ENCODE assay signal across 8 cellular contexts in genomic region chr17:12020595-12021590, GRCh38. TPM values are rescaled to one million over a fixed set of nuclear protein-coding genes. Genes with fewer than 3 reads are reported as not detected.
DNase-seq lines count a peak whose midpoint lies in the region; ATAC-seq, FAIRE-seq and TF ChIP-seq lines count a peak whose summit lies in the region.

MAP2K4 (plus strand) TSS chr17:12020877; CDS start chr17:12020887, 10 bp downstream.

- no peak for TF ChIP-seq RAD21 in SK-N-SH (IDR thresholded peaks at IDR 0.05; ENCODE audit: low read length)

- peak in 1 of 2 experiments; percentile 17; a peak in 1 of 4 replicates for TF ChIP-seq EP300 in SK-N-SH (IDR thresholded peaks at IDR 0.05; ENCODE audit: borderline replicate concordance in 1 of 2, low read depth in 1 of 2, low read length in 1 of 2)

- peak within 1 kb of the TSS; percentile 84 for H3K4me3 ChIP-seq in Loucy (ENCODE audit: low read length, poor library complexity, severe bottlenecking)
- peak within 1 kb of the TSS; percentile 70 to 79 for H3K4me3 ChIP-seq in SK-N-SH (ENCODE audit: low read depth in 2 of 2, low read length in 1 of 2)

- H2AFZ ChIP-seq in Loucy (ENCODE audit: low read length) (peak within 1 kb of the TSS; percentile 77), SK-N-SH (ENCODE audit: low read depth) (peak within 1 kb of the TSS; percentile 89; the same call in 1 of the 2 replicates)

- ATAC-seq in omental fat pad (ENCODE audit: low FRiP score): peak; percentile 99

- H3K9me3 ChIP-seq in Loucy (ENCODE audit: insufficient read depth, low read depth, low read length): no peaks in the 10 kb centered on the region
- no peaks in the 10 kb centered on the region for H3K9me3 ChIP-seq in SK-N-SH

- no peak for FAIRE-seq in H54 (lab: Jason Lieb, UNC)

- POLR2A ChIA-PET in SK-N-SH (lab: Yijun Ruan, JAX): interaction anchor here (0.7 to 4.1 kb wide), 4 partner anchors 9 to 30 kb away, joined by 3 to 39 read pairs (median 4); partner anchors contain the start of gene ZNF18

- H3K9me2 ChIP-seq in Loucy (replicated peaks; ENCODE audit: low read depth, low read length) (no peaks in the 10 kb centered on the region), SK-N-SH (no peaks in the 10 kb centered on the region)

- H3K36me3 ChIP-seq in Loucy (ENCODE audit: insufficient read depth, low read length) (no peaks in the 10 kb centered on the region), SK-N-SH (replicated peaks in 1 of 2; ENCODE audit: control insufficient read depth in 1 of 2, insufficient read depth in 2 of 2, low read length in 1 of 2) (peaks cover 0 to 2% of the 10 kb centered on the region in 2 experiments)

- TF ChIP-seq CTCF in Loucy (conservative IDR thresholded peaks at IDR 0.05; ENCODE audit: low read length): no peak
- no peak for TF ChIP-seq CTCF in SK-N-SH (IDR thresholded peaks at IDR 0.05)
- no peak for TF ChIP-seq CTCF in omental fat pad (IDR thresholded peaks at IDR 0.05)

- H4K20me1 ChIP-seq in Loucy (ENCODE audit: insufficient read depth, low read length, poor library complexity, severe bottlenecking): peaks cover 47% of the 10 kb centered on the region
- peaks cover 45% of the 10 kb centered on the region for H4K20me1 ChIP-seq in SK-N-SH (ENCODE audit: insufficient read depth)

- peak; percentile 7 for DNase-seq in GF-D8 (lab: John Stamatoyannopoulos, UW)
- DNase-seq in H54 (ENCODE audit: insufficient read length, low spot score): peak; percentile 87
- peak; percentile 97 for DNase-seq in SK-N-SH
- peak; percentile 92 for DNase-seq in activated naive CD4-positive, alpha-beta T cell treated with anti-CD3 and anti-CD28 coated beads, Interleukin-2, amount 50 U/mL, for 16 hours
- DNase-seq in glomerular endothelial cell (ENCODE audit: extremely low read depth, low read depth, low spot score): no peak
- peak; percentile 78 for DNase-seq in omental fat pad (ENCODE audit: low spot score)

- H3F3A ChIP-seq in Loucy (ENCODE audit: low read depth) (no peaks in the 10 kb centered on the region), SK-N-SH (replicated peaks; ENCODE audit: insufficient read depth) (peaks cover 12% of the 10 kb centered on the region)

- peak within 1 kb of the TSS; percentile 82 for H3K9ac ChIP-seq in Loucy (ENCODE audit: low read depth, low read length, poor library complexity, severe bottlenecking)
- H3K9ac ChIP-seq in SK-N-SH: peak within 1 kb of the TSS; percentile 93

- H3K4me2 ChIP-seq in Loucy (ENCODE audit: low read depth, low read length, poor library complexity, severe bottlenecking) (peak within 1 kb of the TSS; percentile 94), SK-N-SH (peak within 1 kb of the TSS; percentile 94)

- H3K27me3 ChIP-seq in Loucy (ENCODE audit: insufficient read depth, low read length, poor library complexity, severe bottlenecking) (peaks cover 10% of the 10 kb centered on the region), SK-N-SH (ENCODE audit: insufficient read depth) (no peaks in the 10 kb centered on the region)

- CTCF ChIA-PET in SK-N-SH (lab: Yijun Ruan, JAX): interaction anchor here (1.2 to 1.7 kb wide), 2 partner anchors 12 to 25 kb away, joined by 3 read pairs; no protein-coding TSS in a partner anchor

- H3K79me2 ChIP-seq in Loucy (ENCODE audit: insufficient read depth, low read length): peaks cover 48% of the 10 kb centered on the region
- H3K79me2 ChIP-seq in SK-N-SH (ENCODE audit: insufficient read depth): peaks cover 51% of the 10 kb centered on the region

- H3K4me1 ChIP-seq in Loucy (ENCODE audit: insufficient read depth, low read length, poor library complexity, severe bottlenecking): peaks cover 46% of the 10 kb centered on the region
- H3K4me1 ChIP-seq in SK-N-SH (ENCODE audit: control insufficient read depth in 1 of 2, insufficient read depth in 2 of 2, low read depth in 1 of 2, low read length in 1 of 2): peaks cover 14 to 17% of the 10 kb centered on the region in 2 experiments; a peak in 3 of 4 replicates

- peak within 1 kb of the TSS; percentile 49 to 83 for H3K27ac ChIP-seq in SK-N-SH (ENCODE audit: low read depth in 2 of 2, low read length in 1 of 2)
- H3K27ac ChIP-seq in temporal lobe (ENCODE audit: low read depth, low read length): no peak within 1 kb of the TSS

- peak; percentile 86 for TF ChIP-seq POLR2A in H54 (IDR thresholded peaks at IDR 0.05; ENCODE audit: low read depth, low read length)

- WGBS in SK-N-SH (ENCODE audit: low lambda C conversion rate): 0% methylated on average over 9 of the region's 124 CpGs

TF ChIP-seq in SK-N-SH, 30 proteins besides CTCF, POLR2A, EP300 and RAD21:
- TF ChIP-seq TCF12 (IDR thresholded peaks at IDR 0.05) (peak; percentile 28; the same call in 1 of the 2 replicates), NFIC (IDR thresholded peaks at IDR 0.05; ENCODE audit: borderline replicate concordance) (no peak), TAF1 (IDR thresholded peaks at IDR 0.05; ENCODE audit: borderline replicate concordance, low read depth, low read length) (peak; percentile 90; the same call in 1 of the 2 replicates), FOXM1 (IDR thresholded peaks at IDR 0.05; ENCODE audit: low read depth) (no peak), PBX3 (IDR thresholded peaks at IDR 0.05) (0 out of 2 replicates have a peak, but pooled peaks have one; percentile 10), REST (IDR thresholded peaks at IDR 0.05; ENCODE audit: low read depth, low read length) (peak; percentile 6; the same call in 1 of the 2 replicates), YY1 (IDR thresholded peaks at IDR 0.05; ENCODE audit: low read depth) (peak; percentile 70; the same call in 1 of the 2 replicates), EZH2phosphoT487 (IDR thresholded peaks at IDR 0.05; ENCODE audit: borderline replicate concordance, low read depth) (no peak), CHD2 (IDR thresholded peaks at IDR 0.05; ENCODE audit: low read length, partially characterized antibody) (peak; percentile 8), NRF1 (IDR thresholded peaks at IDR 0.05; ENCODE audit: low read depth, low read length) (peak; percentile 48; the same call in 1 of the 2 replicates), POLR2AphosphoS5 (IDR thresholded peaks at IDR 0.05; ENCODE audit: low read depth, low read length) (peak; percentile 82)

RNA-seq across cellular contexts. Expression of gene MAP2K4, which starts in this region (rescaled TPM):
- 10.6 and 14.0 TPM in 2 replicates for polyA plus RNA-seq in SK-N-SH (2012; rRNA removed)
- polyA plus RNA-seq in SK-N-SH (2012; cell fraction: cytosol; rRNA removed): 15.9 and 17.4 TPM in 2 replicates
- 9.2 and 19.3 TPM in 2 replicates for polyA plus RNA-seq in SK-N-SH (2012; cell fraction: nucleus; rRNA removed)
- total RNA-seq in glomerular endothelial cell (19.0 and 21.9 TPM in 2 replicates), omental fat pad (10 to 100 TPM; 21.0 to 26.7 (median 25.1) TPM), temporal lobe (58.8 TPM)
